Comparison of ENCODE assay signal across 9 cellular contexts in the genomic region with DNA sequence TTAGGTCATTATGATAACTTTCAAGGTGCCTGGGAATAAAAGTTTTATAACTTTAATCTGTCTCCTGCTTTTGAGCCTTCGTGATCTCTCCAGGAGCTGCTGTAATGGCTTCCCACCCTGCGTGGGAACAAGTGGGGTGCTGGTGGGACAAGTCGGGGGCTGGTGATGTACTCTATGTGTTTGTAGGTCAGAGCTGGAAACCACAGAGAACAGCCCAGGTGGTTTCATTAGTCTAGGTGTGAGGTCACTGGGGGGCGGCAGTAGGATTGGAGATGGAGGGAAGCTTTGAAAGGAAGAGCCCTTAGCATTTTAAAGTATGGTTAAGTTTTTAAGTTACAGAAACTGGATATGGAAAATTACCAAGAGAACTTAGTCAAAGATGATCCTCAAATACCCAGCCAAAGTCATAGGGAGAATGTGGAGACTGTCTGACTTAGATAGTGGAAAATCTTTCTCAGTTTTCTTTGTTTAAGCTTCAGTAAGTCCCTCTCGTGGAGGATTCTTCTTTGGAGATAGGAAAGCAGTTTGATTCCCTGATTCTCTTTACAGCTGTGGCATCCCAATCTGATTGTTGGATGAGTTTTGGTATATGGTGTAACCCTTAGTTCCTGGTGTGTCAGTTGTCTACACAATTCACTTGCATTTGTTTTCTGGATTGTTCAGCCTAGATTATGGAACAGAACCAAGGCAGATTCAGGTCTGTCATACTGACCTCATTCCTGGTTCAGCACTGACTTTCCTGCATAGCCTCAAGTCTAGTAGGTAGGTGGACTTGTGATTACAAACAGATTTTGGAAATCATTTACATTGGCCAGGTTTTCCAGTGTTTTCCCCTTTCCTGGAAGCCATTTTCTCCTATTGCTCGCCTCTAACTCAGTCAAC.
DNase-seq lines count a peak whose midpoint lies in the region; ATAC-seq, FAIRE-seq and TF ChIP-seq lines count a peak whose summit lies in the region.
"Had no signal": no experiment of that assay in that cellular context is flagged by ENCODE, and none has a peak within 500 bp of the region (broad histone marks: within the 10 kb centered on the region; RNA-seq: fewer than 3 reads in every experiment).

No MANE protein-coding gene starts in this region.

- H3K4me1 ChIP-seq in heart right ventricle: peaks cover 22 to 84% (median 73%) of the 10 kb centered on the region in 9 donors
- peaks cover 60% of the 10 kb centered on the region for H3K4me1 ChIP-seq in keratinocyte (ENCODE audit: control insufficient read depth, extremely low read depth, insufficient read depth, low read length)
- H3K4me1 ChIP-seq in aorta (ENCODE audit: control insufficient read depth in 1 of 2, insufficient read depth in 2 of 2, low read length in 2 of 2): peaks cover 6 to 12% of the 10 kb centered on the region in 2 donors

- no peak for ATAC-seq in heart right ventricle
- no peak for ATAC-seq in left cardiac atrium
- peak; percentile 88 for ATAC-seq in HG03521 (IDR thresholded peaks at IDR 0.05; ENCODE audit: unreplicated experiment)
- ATAC-seq in aorta (ENCODE audit: low FRiP score): no peak

- intact Hi-C loops in heart right ventricle (cut with DNase I): loop anchor here in 1 of 10 donors (5.0 kb wide), 1 partner anchor 113 kb away; no protein-coding TSS in a partner anchor
- intact Hi-C loops in left cardiac atrium (cut with DNase I): no loop called here
- intact Hi-C loops in aorta (cut with DNase I): loop anchor here (5.0 to 10.0 kb wide), 4 partner anchors 47 to 167 kb away; no protein-coding TSS in a partner anchor

- H2AFZ ChIP-seq in keratinocyte (ENCODE audit: control insufficient read depth, low read length): no peak overlapping the region

- peaks cover 68% of the 10 kb centered on the region for H3K79me2 ChIP-seq in keratinocyte (ENCODE audit: control insufficient read depth, insufficient read depth, low read length)

- no peaks in the 10 kb centered on the region for H3K9me1 ChIP-seq in keratinocyte (ENCODE audit: control insufficient read depth, extremely low read depth, insufficient read depth, low read length)

- dilution Hi-C loops in keratinocyte (cut with MboI; ENCODE audit: extremely low pct_ligation_motif_present, low sequenced_read_pairs): no loop called here

- FAIRE-seq in keratinocyte (lab: Jason Lieb, UNC): no peak

- H3K36me3 ChIP-seq in heart right ventricle (no peaks in the 10 kb centered on the region), keratinocyte (ENCODE audit: control insufficient read depth in 2 of 2, extremely low read depth in 1 of 2, insufficient read depth in 2 of 2, low read length in 2 of 2) (no peaks in the 10 kb centered on the region), aorta (ENCODE audit: control insufficient read depth in 1 of 2, insufficient read depth in 2 of 2, low read length in 1 of 2) (no peaks in the 10 kb centered on the region)

- whole genome bisulfite sequencing in heart right ventricle, 2 donors: 89 to 93% methylated on average over 6 of the region's 6 CpGs
- WGBS in aorta, 2 donors: 71 to 76% methylated on average over 6 of the region's 6 CpGs

- H3K4me2 ChIP-seq in keratinocyte (ENCODE audit: control insufficient read depth, extremely low read depth, insufficient read depth, low read depth, low read length): no peak overlapping the region

- DNase-seq in heart right ventricle: no peak
- no peak for DNase-seq in left cardiac atrium
- no peak for DNase-seq in keratinocyte (ENCODE audit: low read depth, low spot score)
- peak in 1 of 2 donors; percentile 17 for DNase-seq in aorta
- no peak for DNase-seq in T-helper 2 cell
- no peak for DNase-seq in NCI-H1436 (lab: John Stamatoyannopoulos, UW)
- DNase-seq in AML-193 (lab: John Stamatoyannopoulos, UW): no peak

- H3K4me3 ChIP-seq in heart right ventricle: no peak overlapping the region
- no peak overlapping the region for H3K4me3 ChIP-seq in keratinocyte (ENCODE audit: control insufficient read depth in 2 of 3, extremely low read depth in 1 of 3, insufficient read depth in 2 of 3, low read depth in 1 of 3, low read length in 3 of 3)
- H3K4me3 ChIP-seq in aorta (ENCODE audit: low read length in 2 of 2): no peak overlapping the region
- H3K4me3 ChIP-seq: SJSA1 had no signal

- H3K27me3 ChIP-seq in heart right ventricle (no peaks in the 10 kb centered on the region), keratinocyte (ENCODE audit: control insufficient read depth, extremely low read depth, insufficient read depth, low read length) (no peaks in the 10 kb centered on the region), aorta (ENCODE audit: control insufficient read depth in 1 of 2, insufficient read depth in 2 of 2, low read length in 1 of 2) (no peaks in the 10 kb centered on the region)
- H3K27me3 ChIP-seq: SJSA1 had no signal

- TF ChIP-seq CTCF in heart right ventricle (IDR thresholded peaks at IDR 0.05) (no peak), keratinocyte (optimal IDR thresholded peaks at IDR 0.05 in 1 of 3, IDR thresholded peaks at IDR 0.05 in 1 of 3, conservative IDR thresholded peaks at IDR 0.05 in 1 of 3; ENCODE audit: extremely low read depth in 1 of 3, insufficient read depth in 2 of 3, low read length in 3 of 3) (no peak)

- H3K9me3 ChIP-seq in heart right ventricle (no peaks in the 10 kb centered on the region), keratinocyte (ENCODE audit: control insufficient read depth, low read depth, low read length) (no peaks in the 10 kb centered on the region), aorta (ENCODE audit: control insufficient read depth, low read length) (no peaks in the 10 kb centered on the region)
- H3K9me3 ChIP-seq: SJSA1 had no signal

- H3K27ac ChIP-seq in heart right ventricle (peak overlapping the region in 7 of 10 donors; percentile 75 to 89 (median 86)), keratinocyte (ENCODE audit: control insufficient read depth, insufficient read depth, low read length) (peak overlapping the region; percentile 53), aorta (ENCODE audit: low read depth in 1 of 2, low read length in 2 of 2) (peak overlapping the region; percentile 72 to 96)
- H3K27ac ChIP-seq: SJSA1 had no signal

- H3K9ac ChIP-seq in keratinocyte (ENCODE audit: control insufficient read depth, extremely low read depth, insufficient read depth, low read length): no peak overlapping the region

- H4K20me1 ChIP-seq in keratinocyte (ENCODE audit: control insufficient read depth, extremely low read depth, insufficient read depth, low read length): no peaks in the 10 kb centered on the region

Comparison
In these comparisons a context has a peak if more than half of its experiments do, and no peak if none do; other contexts are left out.
1. intact Hi-C loops: an anchor here in aorta (5.0 to 10.0 kb wide); none called in left cardiac atrium.